14 cellular contexts compared by ENCODE assay signal in the genomic region with DNA sequence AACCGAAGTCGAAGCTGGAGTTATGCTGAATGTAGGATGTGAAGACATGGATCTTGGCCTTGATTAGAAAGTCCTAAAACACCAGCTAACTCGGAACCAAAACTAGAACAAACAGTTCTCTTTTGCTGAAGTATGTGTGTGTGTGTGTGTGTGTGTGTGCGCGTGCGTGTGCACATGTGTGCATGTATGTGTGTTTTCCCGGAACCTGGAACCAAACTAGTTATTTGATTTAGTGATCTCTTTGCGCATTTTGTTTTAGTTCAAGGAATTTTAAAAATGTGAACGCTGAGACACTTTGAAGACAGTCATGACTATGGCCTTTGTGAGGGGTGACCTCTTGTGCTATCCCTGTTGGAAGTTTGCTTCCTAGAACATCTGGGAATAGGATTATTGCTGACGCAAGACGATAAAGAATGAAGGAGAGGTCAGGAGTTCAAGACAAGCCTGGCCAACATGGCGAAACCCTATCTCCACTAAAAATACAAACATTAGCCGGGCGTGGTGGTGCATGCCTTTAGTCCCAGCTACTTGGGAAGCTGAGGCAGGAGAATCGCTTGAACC. TPM values are rescaled to one million over a fixed set of nuclear protein-coding genes. Genes with fewer than 3 reads are reported as not detected.
DNase-seq lines count a peak whose midpoint lies in the region; ATAC-seq, FAIRE-seq and TF ChIP-seq lines count a peak whose summit lies in the region.
"Had no signal": no experiment of that assay in that cellular context is flagged by ENCODE, and none has a peak within 500 bp of the region (broad histone marks: within the 10 kb centered on the region; RNA-seq: fewer than 3 reads in every experiment).

No MANE protein-coding gene starts in this region.

- H3K27ac ChIP-seq in keratinocyte (ENCODE audit: control insufficient read depth, insufficient read depth, low read length) (peak overlapping the region; percentile 72), caudate nucleus (ENCODE audit: low read depth, low read length) (no peak overlapping the region), endodermal cell (ENCODE audit: low read depth, low read length) (no peak overlapping the region)
- H3K27ac ChIP-seq: VCaP had no signal

- peaks cover 15 to 50% of the 10 kb centered on the region in 2 experiments for H3K36me3 ChIP-seq in keratinocyte (ENCODE audit: control insufficient read depth in 2 of 2, extremely low read depth in 1 of 2, insufficient read depth in 2 of 2, low read length in 2 of 2)
- H3K36me3 ChIP-seq in endodermal cell (ENCODE audit: control insufficient read depth, insufficient read depth, low read length) = peaks cover 31% of the 10 kb centered on the region

- no peak for TF ChIP-seq POLR2A in GM12892 (IDR thresholded peaks at IDR 0.05; ENCODE audit: low read depth, low read length)

- peaks cover 48% of the 10 kb centered on the region for H3K79me2 ChIP-seq in keratinocyte (ENCODE audit: control insufficient read depth, insufficient read depth, low read length)

- dilution Hi-C loops in keratinocyte (cut with MboI; ENCODE audit: extremely low pct_ligation_motif_present, low sequenced_read_pairs) = no loop called here

- 92 to 93% methylated on average over 6 to 15 of the region's 15 CpGs for WGBS in endodermal cell (ENCODE audit: insufficient coverage in 1 of 2, insufficient read length in 1 of 2), 2 experiments

- no peak overlapping the region for H3K9ac ChIP-seq in keratinocyte (ENCODE audit: control insufficient read depth, extremely low read depth, insufficient read depth, low read length)
- H3K9ac ChIP-seq in endodermal cell (ENCODE audit: extremely low read depth, low read length, poor library complexity, severe bottlenecking) = no peak overlapping the region

- peak; percentile 54 for FAIRE-seq in GM12892 (lab: Jason Lieb, UNC)
- peak; percentile 9 for FAIRE-seq in keratinocyte (lab: Jason Lieb, UNC)

- no peak for ATAC-seq in central memory CD8-positive, alpha-beta T cell (replicated peaks; ENCODE audit: extremely low read depth, poor library complexity, severe bottlenecking)
- no peak for ATAC-seq in stimulated activated effector memory CD8-positive, alpha-beta T cell treated with anti-CD3 and anti-CD28 coated beads, Interleukin-12 subunit alpha, Interleukin-12 subunit beta, amount 100 ng/mL, for 72 hours
- no peak for ATAC-seq in GM18873 (IDR thresholded peaks at IDR 0.05; ENCODE audit: low FRiP score, unreplicated experiment)

- H3K4me1 ChIP-seq in keratinocyte (ENCODE audit: control insufficient read depth, extremely low read depth, insufficient read depth, low read length) = peaks cover 89% of the 10 kb centered on the region
- H3K4me1 ChIP-seq in endodermal cell (ENCODE audit: control insufficient read depth, insufficient read depth, low read length) = no peaks in the 10 kb centered on the region

- no peaks in the 10 kb centered on the region for H3K27me3 Mint-ChIP-seq in central memory CD8-positive, alpha-beta T cell
- H3K27me3 Mint-ChIP-seq in endodermal cell (ENCODE audit: insufficient read depth) = no peaks in the 10 kb centered on the region
- H3K27me3 Mint-ChIP-seq: stimulated activated naive CD8-positive, alpha-beta T cell treated with anti-CD3 and anti-CD28 coated beads, Interleukin-15, Interleukin-2, amounts not matched to agents 100 ng/mL and 50 ng/mL, for 24 hours had no signal

- H3K4me2 ChIP-seq in keratinocyte (ENCODE audit: control insufficient read depth, extremely low read depth, insufficient read depth, low read depth, low read length) = no peak overlapping the region

- peaks cover 4% of the 10 kb centered on the region for H4K20me1 ChIP-seq in keratinocyte (ENCODE audit: control insufficient read depth, extremely low read depth, insufficient read depth, low read length)

- H3K9me3 ChIP-seq in keratinocyte (ENCODE audit: control insufficient read depth, low read depth, low read length) (no peaks in the 10 kb centered on the region), endodermal cell (ENCODE audit: control insufficient read depth, low read length) (no peaks in the 10 kb centered on the region)

- H2AFZ ChIP-seq in keratinocyte (ENCODE audit: control insufficient read depth, low read length) = no peak overlapping the region

- no peaks in the 10 kb centered on the region for H3K27me3 ChIP-seq in keratinocyte (ENCODE audit: control insufficient read depth, extremely low read depth, insufficient read depth, low read length)
- no peaks in the 10 kb centered on the region for H3K27me3 ChIP-seq in endodermal cell (ENCODE audit: control insufficient read depth, insufficient read depth, low read length, poor library complexity, severe bottlenecking)

- TF ChIP-seq CTCF in keratinocyte (optimal IDR thresholded peaks at IDR 0.05 in 1 of 3, IDR thresholded peaks at IDR 0.05 in 1 of 3, conservative IDR thresholded peaks at IDR 0.05 in 1 of 3; ENCODE audit: extremely low read depth in 1 of 3, insufficient read depth in 2 of 3, low read length in 3 of 3) = no peak
- TF ChIP-seq CTCF in endodermal cell (conservative IDR thresholded peaks at IDR 0.05) = no peak

- peak overlapping the region; percentile 95 for H3K27ac Mint-ChIP-seq in central memory CD8-positive, alpha-beta T cell (ENCODE audit: low read depth)
- peak overlapping the region; percentile 90 for H3K27ac Mint-ChIP-seq in stimulated activated effector memory CD8-positive, alpha-beta T cell treated with anti-CD3 and anti-CD28 coated beads, Interleukin-12 subunit alpha, Interleukin-12 subunit beta, amount 100 ng/mL, for 72 hours
- no peak overlapping the region for H3K27ac Mint-ChIP-seq in endodermal cell
- H3K27ac Mint-ChIP-seq: IgD-negative memory B cell; naive B cell; stimulated activated naive CD8-positive, alpha-beta T cell treated with anti-CD3 and anti-CD28 coated beads, Interleukin-15, Interleukin-2, amounts not matched to agents 100 ng/mL and 50 ng/mL, for 24 hours had no signal

- DNase-seq in GM12892 (ENCODE audit: insufficient read length) (no peak), keratinocyte (ENCODE audit: low read depth, low spot score) (no peak), caudate nucleus (lab: John Stamatoyannopoulos, UW) (no peak), endodermal cell (no peak)
- no peak for DNase-seq in central memory CD8-positive, alpha-beta T cell (ENCODE audit: low spot score in 2 of 2)
- no peak for DNase-seq in stimulated activated effector memory CD8-positive, alpha-beta T cell treated with anti-CD3 and anti-CD28 coated beads, Interleukin-12 subunit alpha, Interleukin-12 subunit beta, amount 100 ng/mL, for 72 hours (ENCODE audit: low spot score in 2 of 2)
- DNase-seq in activated CD4-positive, alpha-beta T cell treated with anti-CD3 and anti-CD28 coated beads, Interleukin-2, amount 50 U/mL, for 48 hours = no peak
- DNase-seq: CD4-positive, CD25-positive, alpha-beta regulatory T cell; naive B cell; NCI-H2171 treated with DMSO at 0.1 percent for 48 hours had no signal

- H3K9me1 ChIP-seq in keratinocyte (ENCODE audit: control insufficient read depth, extremely low read depth, insufficient read depth, low read length) = no peaks in the 10 kb centered on the region

- peaks cover under 1% of the 10 kb centered on the region for H3K36me3 Mint-ChIP-seq in central memory CD8-positive, alpha-beta T cell (ENCODE audit: insufficient read depth)
- H3K36me3 Mint-ChIP-seq in stimulated activated effector memory CD8-positive, alpha-beta T cell treated with anti-CD3 and anti-CD28 coated beads, Interleukin-12 subunit alpha, Interleukin-12 subunit beta, amount 100 ng/mL, for 72 hours = no peaks in the 10 kb centered on the region
- peaks cover 16% of the 10 kb centered on the region for H3K36me3 Mint-ChIP-seq in endodermal cell (ENCODE audit: low read depth)
- H3K36me3 Mint-ChIP-seq: CD4-positive, CD25-positive, alpha-beta regulatory T cell; naive B cell had no signal

- H3K4me3 ChIP-seq in keratinocyte (ENCODE audit: control insufficient read depth in 2 of 3, extremely low read depth in 1 of 3, insufficient read depth in 2 of 3, low read depth in 1 of 3, low read length in 3 of 3) (no peak overlapping the region), endodermal cell (ENCODE audit: low read length) (no peak overlapping the region)

- no peaks in the 10 kb centered on the region for H3K9me3 Mint-ChIP-seq in central memory CD8-positive, alpha-beta T cell
- no peaks in the 10 kb centered on the region for H3K9me3 Mint-ChIP-seq in stimulated activated effector memory CD8-positive, alpha-beta T cell treated with anti-CD3 and anti-CD28 coated beads, Interleukin-12 subunit alpha, Interleukin-12 subunit beta, amount 100 ng/mL, for 72 hours
- no peaks in the 10 kb centered on the region for H3K9me3 Mint-ChIP-seq in endodermal cell
- H3K9me3 Mint-ChIP-seq: CD4-positive, CD25-positive, alpha-beta regulatory T cell; IgD-negative memory B cell; naive B cell; stimulated activated naive CD8-positive, alpha-beta T cell treated with anti-CD3 and anti-CD28 coated beads, Interleukin-15, Interleukin-2, amounts not matched to agents 100 ng/mL and 50 ng/mL, for 24 hours had no signal

- peak overlapping the region; percentile 75 for H3K4me3 Mint-ChIP-seq in central memory CD8-positive, alpha-beta T cell
- H3K4me3 Mint-ChIP-seq in stimulated activated effector memory CD8-positive, alpha-beta T cell treated with anti-CD3 and anti-CD28 coated beads, Interleukin-12 subunit alpha, Interleukin-12 subunit beta, amount 100 ng/mL, for 72 hours = no peak overlapping the region
- H3K4me3 Mint-ChIP-seq in endodermal cell = no peak overlapping the region
- H3K4me3 Mint-ChIP-seq: CD4-positive, CD25-positive, alpha-beta regulatory T cell; IgD-negative memory B cell; naive B cell; stimulated activated naive CD8-positive, alpha-beta T cell treated with anti-CD3 and anti-CD28 coated beads, Interleukin-15, Interleukin-2, amounts not matched to agents 100 ng/mL and 50 ng/mL, for 24 hours had no signal

- peaks cover 19% of the 10 kb centered on the region for H3K4me1 Mint-ChIP-seq in central memory CD8-positive, alpha-beta T cell
- peaks cover 29% of the 10 kb centered on the region for H3K4me1 Mint-ChIP-seq in stimulated activated effector memory CD8-positive, alpha-beta T cell treated with anti-CD3 and anti-CD28 coated beads, Interleukin-12 subunit alpha, Interleukin-12 subunit beta, amount 100 ng/mL, for 72 hours
- no peaks in the 10 kb centered on the region for H3K4me1 Mint-ChIP-seq in endodermal cell

RNA-seq across cellular contexts. Expression of gene FHL2, which starts 23.8 kb away (rescaled TPM):
- 5.1 TPM for polyA plus RNA-seq in GM12892 (2012; ENCODE audit: missing spikeins)
- polyA plus RNA-seq in keratinocyte = 132 to 175 TPM (median 144 TPM) in 3 replicates
- polyA plus RNA-seq in keratinocyte (2011; ENCODE audit: low read depth) = 27.1 TPM
- 139 and 154 TPM in 2 replicates for polyA plus RNA-seq in keratinocyte (2011; cell fraction: cytosol; rRNA removed)
- 104 and 114 TPM in 2 replicates for polyA plus RNA-seq in keratinocyte (2011; cell fraction: nucleus; rRNA removed)
- 91.4 and 116 TPM in 2 replicates for polyA plus RNA-seq in keratinocyte (2012; ENCODE audit: low replicate concordance)
- 130 to 194 TPM (median 145 TPM) in 3 replicates for polyA minus RNA-seq in keratinocyte
- 77.3 TPM for polyA minus RNA-seq in keratinocyte (2011; cell fraction: cytosol; rRNA and poly(A)+ RNA removed)
- 44.9 and 62.7 TPM in 2 replicates for polyA minus RNA-seq in keratinocyte (2011; cell fraction: nucleus; rRNA and poly(A)+ RNA removed)
- total RNA-seq in endodermal cell = 10 to 100 TPM; 11.1 to 11.4 TPM
- polyA plus RNA-seq in endodermal cell (2013, experiment 1 of 2) = 11.0 TPM
- 10.8 TPM for polyA plus RNA-seq in endodermal cell (2013, experiment 2 of 2)

RNA-seq across cellular contexts. Expression of gene C2orf49, which starts 37.7 kb away (rescaled TPM):
- polyA plus RNA-seq in GM12892 (2012; ENCODE audit: missing spikeins) = 18.6 TPM
- polyA plus RNA-seq in keratinocyte = 13.1 to 19.4 TPM (median 14.5 TPM) in 3 replicates
- polyA plus RNA-seq in keratinocyte (2011; ENCODE audit: low read depth) = 43.2 TPM
- polyA plus RNA-seq in keratinocyte (2011; cell fraction: cytosol; rRNA removed) = 11.8 and 17.0 TPM in 2 replicates
- 13.9 and 18.8 TPM in 2 replicates for polyA plus RNA-seq in keratinocyte (2011; cell fraction: nucleus; rRNA removed)
- 12.3 and 18.3 TPM in 2 replicates for polyA plus RNA-seq in keratinocyte (2012; ENCODE audit: low replicate concordance)
- polyA minus RNA-seq in keratinocyte = 3.6 to 6.0 TPM (median 4.7 TPM) in 3 replicates
- polyA minus RNA-seq in keratinocyte (2011; cell fraction: cytosol; rRNA and poly(A)+ RNA removed) = 4.2 TPM
- 3.3 and 9.2 TPM in 2 replicates for polyA minus RNA-seq in keratinocyte (2011; cell fraction: nucleus; rRNA and poly(A)+ RNA removed)
- total RNA-seq in endodermal cell = 10 to 100 TPM; 18.1 to 22.2 TPM
- polyA plus RNA-seq in endodermal cell (2013, experiment 1 of 2) = 20.8 TPM
- 22.3 TPM for polyA plus RNA-seq in endodermal cell (2013, experiment 2 of 2)

RNA-seq across cellular contexts. Expression of gene TGFBRAP1, which starts 45.5 kb away (rescaled TPM):
- 12.2 TPM for polyA plus RNA-seq in GM12892 (2012; ENCODE audit: missing spikeins)
- polyA plus RNA-seq in keratinocyte = 7.2 to 9.3 TPM (median 9.0 TPM) in 3 replicates
- 11.7 TPM for polyA plus RNA-seq in keratinocyte (2011; ENCODE audit: low read depth)
- 7.6 and 7.8 TPM in 2 replicates for polyA plus RNA-seq in keratinocyte (2011; cell fraction: cytosol; rRNA removed)
- 12.6 and 13.7 TPM in 2 replicates for polyA plus RNA-seq in keratinocyte (2011; cell fraction: nucleus; rRNA removed)
- 10.3 and 13.0 TPM in 2 replicates for polyA plus RNA-seq in keratinocyte (2012; ENCODE audit: low replicate concordance)
- polyA minus RNA-seq in keratinocyte = 12.8 to 22.7 TPM (median 15.7 TPM) in 3 replicates
- polyA minus RNA-seq in keratinocyte (2011; cell fraction: cytosol; rRNA and poly(A)+ RNA removed) = 11.5 TPM
- polyA minus RNA-seq in keratinocyte (2011; cell fraction: nucleus; rRNA and poly(A)+ RNA removed) = 11.7 and 17.6 TPM in 2 replicates
- total RNA-seq in endodermal cell = 10 to 100 TPM; 15.5 to 17.4 TPM
- polyA plus RNA-seq in endodermal cell (2013, experiment 1 of 2) = 14.6 TPM
- polyA plus RNA-seq in endodermal cell (2013, experiment 2 of 2) = 12.4 TPM
